ENCODE assay signal across 9 cellular contexts in genomic region chr18:12886498-12887126, GRCh38. TPM values are rescaled to one million over a fixed set of nuclear protein-coding genes. Genes with fewer than 3 reads are reported as not detected.
A peak's percentile ranks its signal among the peaks of the same experiment; 100 is the strongest.
DNase-seq lines count a peak whose midpoint lies in the region; ATAC-seq, FAIRE-seq and TF ChIP-seq lines count a peak whose summit lies in the region.
"Had no signal": no experiment of that assay in that cellular context is flagged by ENCODE, and none has a peak within 500 bp of the region (broad histone marks: within the 10 kb centered on the region; RNA-seq: fewer than 3 reads in every experiment).

No MANE protein-coding gene starts in this region.

- H3K4me1 ChIP-seq in endothelial cell of umbilical vein (ENCODE audit: control insufficient read depth, extremely low read depth, insufficient read depth, low read length), result peaks cover 6% of the 10 kb centered on the region

- no peak for TF ChIP-seq POLR2A in endothelial cell of umbilical vein (IDR thresholded peaks at IDR 0.05; ENCODE audit: low read depth, low read length)

- no TSS peak for BruUV-seq in endothelial cell of umbilical vein (replicated peaks; lab: Mats Ljungman, UMichigan)

- POLR2A ChIA-PET in endothelial cell of umbilical vein (lab: Charles Lee), result no interaction called here

- TF ChIP-seq CTCF in endothelial cell of umbilical vein (IDR thresholded peaks at IDR 0.05; ENCODE audit: extremely low read depth in 1 of 2, insufficient read depth in 1 of 2, low read depth in 1 of 2, low read length in 2 of 2), result peak; percentile 30 to 38

- peak; percentile 19 for DNase-seq in stimulated activated CD4-positive, alpha-beta T cell treated with anti-CD3 and anti-CD28 coated beads, Interleukin-4, amount 100 ng/mL, for 24 hours
- DNase-seq in stimulated activated CD4-positive, alpha-beta T cell treated with anti-CD3 and anti-CD28 coated beads, Interleukin-12 subunit alpha, Interleukin-12 subunit beta, amount 100 ng/mL, for 4 hours, result no peak
- peak; percentile 10 for DNase-seq in NCI-H510A (lab: John Stamatoyannopoulos, UW)
- no peak for DNase-seq in endothelial cell of umbilical vein (ENCODE audit: low read depth, low spot score)
- peak; percentile 63 for DNase-seq in urothelium cell line (ENCODE audit: low spot score)
- no peak for DNase-seq in T-helper 9 cell
- DNase-seq: KG1 had no signal

- peaks cover 16% of the 10 kb centered on the region for H3K79me2 ChIP-seq in endothelial cell of umbilical vein (ENCODE audit: control insufficient read depth, insufficient read depth, low read length)

- intact Hi-C loops in endothelial cell of umbilical vein (cut with micrococcal nuclease), result no loop called here

- H4K20me1 ChIP-seq in endothelial cell of umbilical vein (replicated peaks; ENCODE audit: control insufficient read depth, extremely low read depth, insufficient read depth, low read length), result no peaks in the 10 kb centered on the region

- no peak overlapping the region for H3K9ac ChIP-seq in endothelial cell of umbilical vein (replicated peaks; ENCODE audit: extremely low read depth, insufficient read depth, low read length)

- H3K27ac ChIP-seq in endothelial cell of umbilical vein (ENCODE audit: insufficient read depth, low read depth, low read length), result no peak overlapping the region

- no peak overlapping the region for H3K4me2 ChIP-seq in endothelial cell of umbilical vein (ENCODE audit: insufficient read depth, low read length)

- ATAC-seq in GM21619 (IDR thresholded peaks at IDR 0.05; ENCODE audit: unreplicated experiment), result no peak
- no peak for ATAC-seq in GM21737 (IDR thresholded peaks at IDR 0.05; ENCODE audit: unreplicated experiment)

- no peaks in the 10 kb centered on the region for H3K9me1 ChIP-seq in endothelial cell of umbilical vein (replicated peaks; ENCODE audit: control insufficient read depth, extremely low read depth, insufficient read depth, low read length)

- H2AFZ ChIP-seq in endothelial cell of umbilical vein (ENCODE audit: low read depth, low read length), result no peak overlapping the region

- dilution Hi-C loops in endothelial cell of umbilical vein (cut with MboI; ENCODE audit: extremely low pct_ligation_motif_present, low sequenced_read_pairs), result no loop called here

- CTCF ChIA-PET in endothelial cell of umbilical vein (lab: Charles Lee), result interaction anchor here (0.7 to 5.5 kb wide), 5 partner anchors 48 to 162 kb away, joined by 3 to 36 read pairs (median 4); no protein-coding TSS in a partner anchor

- no peak overlapping the region for H3K4me3 ChIP-seq in endothelial cell of umbilical vein (replicated peaks in 1 of 3; ENCODE audit: insufficient read depth in 1 of 3, low read depth in 1 of 3, low read length in 3 of 3)

- H3K27me3 ChIP-seq in endothelial cell of umbilical vein (ENCODE audit: control insufficient read depth in 2 of 2, insufficient read depth in 2 of 2, low read length in 2 of 2), result peaks cover 2 to 5% of the 10 kb centered on the region in 2 experiments

- H3K9me3 ChIP-seq in endothelial cell of umbilical vein (replicated peaks; ENCODE audit: control insufficient read depth, insufficient read depth, low read length), result no peaks in the 10 kb centered on the region

- no peaks in the 10 kb centered on the region for H3K36me3 ChIP-seq in endothelial cell of umbilical vein (ENCODE audit: control insufficient read depth in 2 of 2, extremely low read depth in 1 of 2, insufficient read depth in 2 of 2, low read length in 2 of 2)

- FAIRE-seq in endothelial cell of umbilical vein (lab: Jason Lieb, UNC) (peak; percentile 60), urothelium cell line (lab: Jason Lieb, UNC) (peak; percentile 81)

TF ChIP-seq in endothelial cell of umbilical vein, 7 proteins besides CTCF, POLR2A, EP300 and RAD21:
- TF ChIP-seq JUN (IDR thresholded peaks at IDR 0.05; ENCODE audit: borderline replicate concordance, insufficient read depth, insufficient read length, low read depth) (no peak), EZH2 (IDR thresholded peaks at IDR 0.05; ENCODE audit: borderline replicate concordance, low read depth, low read length, severe bottlenecking) (no peak), FOS (IDR thresholded peaks at IDR 0.05; ENCODE audit: borderline replicate concordance, insufficient read depth, low read length) (no peak), POLR2AphosphoS5 (IDR thresholded peaks at IDR 0.05; ENCODE audit: insufficient read depth, low read depth, low read length) (no peak), GATA2 (IDR thresholded peaks at IDR 0.05; ENCODE audit: insufficient read depth, insufficient read length, low read depth, low read length) (no peak), MYC (IDR thresholded peaks at IDR 0.05; ENCODE audit: low read depth, low read length) (no peak), MAX (IDR thresholded peaks at IDR 0.05; ENCODE audit: insufficient read depth, insufficient read length) (no peak)

RNA-seq across cellular contexts. Expression of gene PTPN2, which starts 2.6 kb away (rescaled TPM):
- 20.9 and 21.7 TPM in 2 replicates for total RNA-seq in endothelial cell of umbilical vein
- 4.9 and 8.2 TPM in 2 replicates for polyA plus RNA-seq in endothelial cell of umbilical vein
- 10.4 and 10.5 TPM in 2 replicates for polyA plus RNA-seq in endothelial cell of umbilical vein (2011; cell fraction: cytosol; rRNA removed)
- 18.8 and 22.0 TPM in 2 replicates for polyA plus RNA-seq in endothelial cell of umbilical vein (2011; cell fraction: nucleus; rRNA removed)
- polyA plus RNA-seq in endothelial cell of umbilical vein (2012), result 12.2 and 19.3 TPM in 2 replicates
- polyA minus RNA-seq in endothelial cell of umbilical vein, result 10.2 and 16.1 TPM in 2 replicates
- polyA minus RNA-seq in endothelial cell of umbilical vein (2011; cell fraction: cytosol; rRNA and poly(A)+ RNA removed), result 26.3 TPM
- 13.1 and 17.0 TPM in 2 replicates for polyA minus RNA-seq in endothelial cell of umbilical vein (2011; cell fraction: nucleus; rRNA and poly(A)+ RNA removed)

Comparison
In these comparisons a context has a peak if more than half of its experiments do, and no peak if none do; other contexts are left out.
1. DNase-seq: peak in stimulated activated CD4-positive, alpha-beta T cell treated with anti-CD3 and anti-CD28 coated beads, Interleukin-4, amount 100 ng/mL, for 24 hours (single experiment), NCI-H510A (single experiment) and urothelium cell line (single experiment); none in stimulated activated CD4-positive, alpha-beta T cell treated with anti-CD3 and anti-CD28 coated beads, Interleukin-12 subunit alpha, Interleukin-12 subunit beta, amount 100 ng/mL, for 4 hours (single experiment), endothelial cell of umbilical vein (single experiment) and T-helper 9 cell (single experiment).